ENCODE assay signal across 22 cellular contexts in genomic region chr9:127790094-127790855, GRCh38. TPM values are rescaled to one million over a fixed set of nuclear protein-coding genes. Genes with fewer than 3 reads are reported as not detected.
A peak's percentile ranks its signal among the peaks of the same experiment; 100 is the strongest.
DNase-seq lines count a peak whose midpoint lies in the region; FAIRE-seq and TF ChIP-seq lines count a peak whose summit lies in the region.
"Had no signal": no experiment of that assay in that cellular context is flagged by ENCODE, and none has a peak within 500 bp of the region (broad histone marks: within the 10 kb centered on the region; RNA-seq: fewer than 3 reads in every experiment).

No MANE protein-coding gene starts in this region.

- H4K20me1 ChIP-seq in Loucy (ENCODE audit: insufficient read depth, low read length, poor library complexity, severe bottlenecking): peaks cover 58% of the 10 kb centered on the region

- H3K9me2 ChIP-seq in Loucy (replicated peaks; ENCODE audit: low read depth, low read length): no peaks in the 10 kb centered on the region

- intact Hi-C loops in activated naive CD4-positive, alpha-beta T cell treated with anti-CD3 and anti-CD28 coated beads for 36 hours (cut with micrococcal nuclease): no loop called here
- intact Hi-C loops in kidney (cut with DNase I): no loop called here

- peak overlapping the region; percentile 99 for H3K4me2 ChIP-seq in Loucy (ENCODE audit: low read depth, low read length, poor library complexity, severe bottlenecking)

- TF ChIP-seq CTCF in Loucy (conservative IDR thresholded peaks at IDR 0.05; ENCODE audit: low read length): no peak
- TF ChIP-seq CTCF in kidney (IDR thresholded peaks at IDR 0.05; ENCODE audit: borderline replicate concordance, extremely low read depth, insufficient read depth): no peak

- H3K27ac Mint-ChIP-seq in activated naive CD4-positive, alpha-beta T cell treated with anti-CD3 and anti-CD28 coated beads for 36 hours: peak overlapping the region; percentile 62

- H3F3A ChIP-seq in Loucy (ENCODE audit: low read depth): 0 out of 2 replicates have a peak, but pooled peaks cover 6% of the 10 kb centered on the region

- peaks cover 59% of the 10 kb centered on the region for H3K36me3 ChIP-seq in Loucy (ENCODE audit: insufficient read depth, low read length)
- peaks cover 6% of the 10 kb centered on the region for H3K36me3 ChIP-seq in endocrine pancreas (ENCODE audit: control insufficient read depth, insufficient read depth, low read length)
- peaks cover 46 to 49% (median 48%) of the 10 kb centered on the region in 3 donors for H3K36me3 ChIP-seq in skeletal muscle tissue (ENCODE audit: control insufficient read depth in 3 of 3, insufficient read depth in 3 of 3, low read length in 3 of 3)
- peaks cover 31 to 40% of the 10 kb centered on the region in 2 donors for H3K36me3 ChIP-seq in kidney (ENCODE audit: control insufficient read depth in 1 of 2, insufficient read depth in 2 of 2, low read length in 2 of 2)

- H3K27ac ChIP-seq in skeletal muscle tissue (ENCODE audit: low read depth, low read length) (peak overlapping the region; percentile 33), kidney (ENCODE audit: low read depth in 2 of 2, low read length in 2 of 2) (peak overlapping the region in 1 of 2 donors; percentile 37)
- H3K27ac ChIP-seq: vagina, WERI-Rb-1 had no signal

- H3K4me3 ChIP-seq in Loucy (ENCODE audit: low read length, poor library complexity, severe bottlenecking): peak overlapping the region; percentile 19
- H3K4me3 ChIP-seq in endocrine pancreas (ENCODE audit: control insufficient read depth, insufficient read depth, low read length): no peak overlapping the region
- no peak overlapping the region for H3K4me3 ChIP-seq in skeletal muscle tissue (ENCODE audit: low read length in 3 of 3)
- no peak overlapping the region for H3K4me3 ChIP-seq in kidney (ENCODE audit: low read length in 2 of 2)
- H3K4me3 ChIP-seq: esophagus squamous epithelium, vagina had no signal

- H2AFZ ChIP-seq in Loucy (ENCODE audit: low read length): no peak overlapping the region

- H3K27me3 ChIP-seq in Loucy (ENCODE audit: insufficient read depth, low read length, poor library complexity, severe bottlenecking): peaks cover 4% of the 10 kb centered on the region
- no peaks in the 10 kb centered on the region for H3K27me3 ChIP-seq in endocrine pancreas (ENCODE audit: control insufficient read depth, insufficient read depth, low read length)
- no peaks in the 10 kb centered on the region for H3K27me3 ChIP-seq in skeletal muscle tissue (ENCODE audit: control insufficient read depth in 3 of 3, insufficient read depth in 3 of 3, low read length in 3 of 3)
- H3K27me3 ChIP-seq: esophagus squamous epithelium, vagina had no signal

- no peak overlapping the region for H3K4me3 Mint-ChIP-seq in activated naive CD4-positive, alpha-beta T cell treated with anti-CD3 and anti-CD28 coated beads for 36 hours

- peaks cover 42% of the 10 kb centered on the region for H3K36me3 Mint-ChIP-seq in activated naive CD4-positive, alpha-beta T cell treated with anti-CD3 and anti-CD28 coated beads for 36 hours (ENCODE audit: low read depth)

- H3K27me3 Mint-ChIP-seq in activated naive CD4-positive, alpha-beta T cell treated with anti-CD3 and anti-CD28 coated beads for 36 hours (ENCODE audit: low read depth): no peaks in the 10 kb centered on the region

- no peak overlapping the region for H3K9ac ChIP-seq in Loucy (ENCODE audit: low read depth, low read length, poor library complexity, severe bottlenecking)
- H3K9ac ChIP-seq in endocrine pancreas (ENCODE audit: control insufficient read depth, insufficient read depth, low read length): peak overlapping the region; percentile 30
- no peak overlapping the region for H3K9ac ChIP-seq in skeletal muscle tissue (ENCODE audit: low read depth in 1 of 3, low read length in 3 of 3)
- H3K9ac ChIP-seq in kidney (ENCODE audit: low read length in 2 of 2): no peak overlapping the region

- CTCF ChIA-PET in activated naive CD4-positive, alpha-beta T cell treated with anti-CD3 and anti-CD28 coated beads for 36 hours (lab: Charles Lee): interaction anchor here (0.5 to 0.7 kb wide), 3 partner anchors 37 to 153 kb away, joined by 3 to 6 read pairs (median 3); no protein-coding TSS in a partner anchor

- H3K4me1 ChIP-seq in Loucy (ENCODE audit: insufficient read depth, low read length, poor library complexity, severe bottlenecking) (peaks cover 53% of the 10 kb centered on the region), endocrine pancreas (ENCODE audit: control insufficient read depth, insufficient read depth, low read length) (peaks cover 8% of the 10 kb centered on the region), skeletal muscle tissue (ENCODE audit: control insufficient read depth in 3 of 3, insufficient read depth in 3 of 3, low read length in 3 of 3) (peaks cover 17 to 42% (median 27%) of the 10 kb centered on the region in 3 donors), kidney (ENCODE audit: control insufficient read depth in 1 of 2, insufficient read depth in 1 of 2, low read depth in 1 of 2, low read length in 2 of 2) (peaks cover 4 to 9% of the 10 kb centered on the region in 2 donors)

- peaks cover 34% of the 10 kb centered on the region for H3K4me1 Mint-ChIP-seq in activated naive CD4-positive, alpha-beta T cell treated with anti-CD3 and anti-CD28 coated beads for 36 hours (ENCODE audit: low read depth)

- H3K79me2 ChIP-seq in Loucy (ENCODE audit: insufficient read depth, low read length): peaks cover 89% of the 10 kb centered on the region

- H3K9me3 ChIP-seq in Loucy (ENCODE audit: insufficient read depth, low read depth, low read length): no peaks in the 10 kb centered on the region
- H3K9me3 ChIP-seq in endocrine pancreas (ENCODE audit: control insufficient read depth, low read length): no peaks in the 10 kb centered on the region
- H3K9me3 ChIP-seq in skeletal muscle tissue (ENCODE audit: control insufficient read depth in 3 of 3, low read length in 3 of 3): no peaks in the 10 kb centered on the region
- no peaks in the 10 kb centered on the region for H3K9me3 ChIP-seq in kidney (ENCODE audit: control insufficient read depth in 1 of 2, low read length in 2 of 2)
- H3K9me3 ChIP-seq: esophagus squamous epithelium, vagina had no signal

- no peaks in the 10 kb centered on the region for H3K9me3 Mint-ChIP-seq in activated naive CD4-positive, alpha-beta T cell treated with anti-CD3 and anti-CD28 coated beads for 36 hours

- DNase-seq in activated naive CD4-positive, alpha-beta T cell treated with anti-CD3 and anti-CD28 coated beads for 36 hours: no peak
- DNase-seq in activated naive CD4-positive, alpha-beta T cell (lab: John Stamatoyannopoulos, UW): no peak
- DNase-seq in kidney (no peak), NCI-H187 treated with DMSO at 0.1 percent for 48 hours (lab: John Stamatoyannopoulos, UW) (no peak)
- no peak for DNase-seq in activated CD4-positive, CD25-positive, alpha-beta regulatory T cell treated with anti-CD3 and anti-CD28 coated beads, Interleukin-2, amount 50 U/mL, for 72 hours
- DNase-seq: aorta; esophagus squamous epithelium; GF-D8; head of caudate nucleus; islet precursor cell; midbrain; NCI-H1092; NCI-H774; small intestine; stimulated activated naive CD4-positive, alpha-beta T cell treated with Interleukin-2 at 50 U/mL for 16 hours; WERI-Rb-1 had no signal

- FAIRE-seq in kidney (lab: Jason Lieb, UNC): no peak
- FAIRE-seq: RCC 7860, small intestine had no signal

RNA-seq across cellular contexts. Expression of gene CDK9, which starts 4.4 kb away (rescaled TPM):
- total RNA-seq in activated naive CD4-positive, alpha-beta T cell treated with anti-CD3 and anti-CD28 coated beads for 36 hours: 10 to 100 TPM; 64.6 to 73.6 TPM
- total RNA-seq in skeletal muscle tissue (33.4 TPM), kidney (93.5 TPM)
- polyA plus RNA-seq in kidney (ENCODE audit: insufficient read depth, low read depth, low replicate concordance): 45.2 TPM

RNA-seq across cellular contexts. Expression of gene SH2D3C, which starts 11.8 kb away (rescaled TPM):
- 10 to 100 TPM; 27.2 to 27.3 TPM for total RNA-seq in activated naive CD4-positive, alpha-beta T cell treated with anti-CD3 and anti-CD28 coated beads for 36 hours
- total RNA-seq in skeletal muscle tissue (15.1 TPM), kidney (27.7 TPM)
- polyA plus RNA-seq in kidney (ENCODE audit: insufficient read depth, low read depth, low replicate concordance): 13.7 TPM
- polyA plus RNA-seq: AG04450 had no signal

RNA-seq across cellular contexts. Expression of gene FPGS, which starts 12.4 kb away (rescaled TPM):
- 10 to 100 TPM; 67.8 to 73.0 TPM for total RNA-seq in activated naive CD4-positive, alpha-beta T cell treated with anti-CD3 and anti-CD28 coated beads for 36 hours
- total RNA-seq in skeletal muscle tissue (41.2 TPM), kidney (77.2 TPM)
- polyA plus RNA-seq in kidney (ENCODE audit: insufficient read depth, low read depth, low replicate concordance): 44.0 TPM

RNA-seq across cellular contexts. Expression of gene TOR2A, which starts 55.2 kb away (rescaled TPM):
- 10 to 100 TPM; 11.8 to 12.7 TPM for total RNA-seq in activated naive CD4-positive, alpha-beta T cell treated with anti-CD3 and anti-CD28 coated beads for 36 hours
- total RNA-seq in skeletal muscle tissue (2.6 TPM), kidney (12.7 TPM)
- 14.5 TPM for polyA plus RNA-seq in kidney (ENCODE audit: insufficient read depth, low read depth, low replicate concordance)
